14 cellular contexts compared by ENCODE assay signal in the genomic region with DNA sequence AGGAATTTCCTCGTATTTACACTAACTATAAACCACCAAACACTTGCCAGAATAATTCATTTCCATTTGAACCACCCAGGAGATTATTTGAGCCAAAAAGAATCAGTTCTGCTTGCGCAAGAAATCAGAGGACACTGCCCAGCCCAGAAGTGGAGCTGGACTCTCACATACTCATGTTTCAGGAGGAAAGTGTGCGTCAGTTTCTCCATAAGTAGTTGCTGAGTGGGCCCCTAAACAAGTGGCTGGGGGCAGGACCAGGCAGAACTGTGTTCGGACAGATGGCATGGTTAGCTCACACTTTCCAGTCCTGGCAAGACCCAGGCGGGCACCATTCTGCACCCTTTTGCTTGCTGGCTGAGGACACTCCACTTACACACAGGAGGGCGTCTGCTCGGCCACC. TPM values are rescaled to one million over a fixed set of nuclear protein-coding genes. Genes with fewer than 3 reads are reported as not detected.
DNase-seq lines count a peak whose midpoint lies in the region; ATAC-seq and TF ChIP-seq lines count a peak whose summit lies in the region.
"Had no signal": no experiment of that assay in that cellular context is flagged by ENCODE, and none has a peak within 500 bp of the region (broad histone marks: within the 10 kb centered on the region; RNA-seq: fewer than 3 reads in every experiment).

No MANE protein-coding gene starts in this region.

- H3K27ac ChIP-seq in upper lobe of left lung = peak overlapping the region in 1 of 4 donors; percentile 76

- peak in 2 of 4 donors; percentile 12 to 55 for TF ChIP-seq EP300 in upper lobe of left lung (IDR thresholded peaks at IDR 0.05)

- no peak for TF ChIP-seq CTCF in upper lobe of left lung (IDR thresholded peaks at IDR 0.05)

- H3K36me3 ChIP-seq in upper lobe of left lung = no peaks in the 10 kb centered on the region
- H3K36me3 ChIP-seq: heart left ventricle had no signal

- peaks cover 0 to 3% (median 0%) of the 10 kb centered on the region in 4 donors for H3K4me1 ChIP-seq in upper lobe of left lung
- H3K4me1 ChIP-seq: heart left ventricle had no signal

- DNase-seq in astrocyte of the hippocampus (ENCODE audit: low read depth, low spot score) (peak; percentile 17), fibroblast of peridontal ligament (ENCODE audit: extremely low read depth) (peak; percentile 53), myocyte (ENCODE audit: low read depth) (peak; percentile 44), upper lobe of left lung (peak; percentile 13 to 70), RKO (ENCODE audit: low spot score) (no peak), NCI-H1105 (lab: John Stamatoyannopoulos, UW) (no peak)
- DNase-seq: activated naive CD8-positive, alpha-beta T cell treated with anti-CD3 and anti-CD28 coated beads, Interleukin-2, amount 10 ng/mL, durations not matched to agents 7 days and 5 days; heart left ventricle; immature natural killer cell; Karpas-422; naive thymus-derived CD8-positive, alpha-beta T cell; Right ventricle myocardium superior; stimulated activated CD8-positive, alpha-beta memory T cell treated with anti-CD3 and anti-CD28 coated beads, Interleukin-4, amount 100 ng/mL, for 48 hours had no signal

- H3K9me3 ChIP-seq in upper lobe of left lung = no peaks in the 10 kb centered on the region
- H3K9me3 ChIP-seq: heart left ventricle had no signal

- H3K4me3 ChIP-seq in upper lobe of left lung = peak overlapping the region in 1 of 4 donors; percentile 1
- H3K4me3 ChIP-seq: heart left ventricle had no signal

- ATAC-seq in upper lobe of left lung (ENCODE audit: low FRiP score in 2 of 2) (peak; percentile 64 to 86), GM19035 (IDR thresholded peaks at IDR 0.05; ENCODE audit: unreplicated experiment) (no peak)
- ATAC-seq: heart left ventricle; naive thymus-derived CD8-positive, alpha-beta T cell had no signal

- TF ChIP-seq POLR2A in upper lobe of left lung (IDR thresholded peaks at IDR 0.05) = peak in 1 of 4 donors; percentile 21

- 48 to 50% methylated on average over 5 to 7 of the region's 7 CpGs for WGBS in upper lobe of left lung, 2 donors

- H3K27me3 ChIP-seq in upper lobe of left lung = no peaks in the 10 kb centered on the region
- H3K27me3 ChIP-seq: heart left ventricle had no signal

RNA-seq across cellular contexts. Expression of a gene that starts 38.8 kb away (rescaled TPM):
- total RNA-seq in myocyte = 0.16 and 0.21 TPM in 2 replicates
- 0.04 TPM for polyA plus RNA-seq in myocyte (2012)
- total RNA-seq in upper lobe of left lung = 1 to 10 TPM; 1.6 to 8.1 (median 5.9) TPM
- total RNA-seq: activated naive CD8-positive, alpha-beta T cell treated with anti-CD3 and anti-CD28 coated beads, Interleukin-2, amount 10 ng/mL, durations not matched to agents 7 days and 5 days; naive thymus-derived CD8-positive, alpha-beta T cell; Right ventricle myocardium superior had no signal
- polyA plus RNA-seq: immature natural killer cell; naive thymus-derived CD8-positive, alpha-beta T cell had no signal

Comparison
In these comparisons a context has a peak if more than half of its experiments do, and no peak if none do; other contexts are left out.
1. DNase-seq: peak in astrocyte of the hippocampus (single experiment), fibroblast of peridontal ligament (single experiment), myocyte (single experiment) and upper lobe of left lung (2 of 2); none in RKO (single experiment) and NCI-H1105 (single experiment).